Comparison of ENCODE assay signal across 9 cellular contexts in the genomic region with DNA sequence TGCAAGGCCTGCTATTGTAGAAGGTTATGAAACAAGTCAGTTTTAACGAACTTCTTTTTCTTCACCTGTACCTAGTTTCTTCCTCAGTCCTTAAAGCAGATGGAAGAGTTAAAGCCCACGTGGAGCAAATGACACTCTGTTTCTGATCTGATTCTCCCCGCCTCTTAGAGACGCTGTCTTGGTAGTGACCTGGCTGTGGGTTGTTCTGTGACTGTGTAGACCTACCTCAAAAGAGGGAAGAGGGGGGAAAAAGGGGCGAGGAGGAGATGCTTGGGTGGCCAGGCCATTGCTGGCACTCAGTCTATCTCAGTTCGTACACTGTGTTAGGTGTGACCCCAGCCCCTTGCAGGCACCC. TPM values are rescaled to one million over a fixed set of nuclear protein-coding genes. Genes with fewer than 3 reads are reported as not detected.
DNase-seq lines count a peak whose midpoint lies in the region; ATAC-seq and TF ChIP-seq lines count a peak whose summit lies in the region.
"Had no signal": no experiment of that assay in that cellular context is flagged by ENCODE, and none has a peak within 500 bp of the region (broad histone marks: within the 10 kb centered on the region; RNA-seq: fewer than 3 reads in every experiment).

No MANE protein-coding gene starts in this region.

- H3K27me3 ChIP-seq in HUES64 (ENCODE audit: insufficient read depth, low read length): peaks cover 42% of the 10 kb centered on the region

- peak overlapping the region; percentile 30 for H3K4me3 ChIP-seq in AG10803 (ENCODE audit: low read length)
- H3K4me3 ChIP-seq in HUES64 (ENCODE audit: low read length): peak overlapping the region; percentile 59
- peak overlapping the region; percentile 58 for H3K4me3 ChIP-seq in coronary artery

- H3K36me3 ChIP-seq in HUES64 (ENCODE audit: insufficient read depth, low read length): no peaks in the 10 kb centered on the region

- no peaks in the 10 kb centered on the region for H3K9me3 ChIP-seq in HUES64 (ENCODE audit: insufficient read depth, low read depth, low read length)

- TF ChIP-seq CTCF in AG10803 (conservative IDR thresholded peaks at IDR 0.05; ENCODE audit: low read length) (no peak), coronary artery (IDR thresholded peaks at IDR 0.05) (no peak), neural crest cell (conservative IDR thresholded peaks at IDR 0.05) (no peak)

- H3K27ac ChIP-seq in HUES64 (ENCODE audit: low read depth, low read length): no peak overlapping the region
- H3K27ac ChIP-seq in coronary artery: no peak overlapping the region

- no peak overlapping the region for H3K27ac Mint-ChIP-seq in neural crest cell (ENCODE audit: unreplicated experiment)
- H3K27ac Mint-ChIP-seq: activated T-helper 1 cell treated with anti-CD3 and anti-CD28 coated beads, Interleukin-12 subunit alpha, Interleukin-12 subunit beta, Interleukin-2, Interleukin-4 antibody, amounts not matched to agents 30 ng/mL and 10 ng/mL and 1 ng/mL, durations not matched to agents 14 hours and 24 hours and 36 hours had no signal

- peaks cover 24% of the 10 kb centered on the region for H3K4me1 Mint-ChIP-seq in neural crest cell

- no peaks in the 10 kb centered on the region for H3K36me3 Mint-ChIP-seq in neural crest cell (ENCODE audit: low read depth)

- DNase-seq in AG10803 (ENCODE audit: low read depth): no peak
- DNase-seq in coronary artery (ENCODE audit: low spot score): no peak
- DNase-seq in neural crest cell (ENCODE audit: low read depth, low spot score): no peak
- DNase-seq in DMS79 (lab: John Stamatoyannopoulos, UW): no peak
- DNase-seq in NCI-H510A (lab: John Stamatoyannopoulos, UW): no peak

- 41% methylated on average over 6 of the region's 6 CpGs for WGBS in HUES64

- peaks cover 2% of the 10 kb centered on the region for H3K9me3 Mint-ChIP-seq in neural crest cell
- H3K9me3 Mint-ChIP-seq: activated T-helper 1 cell treated with anti-CD3 and anti-CD28 coated beads, Interleukin-12 subunit alpha, Interleukin-12 subunit beta, Interleukin-2, Interleukin-4 antibody, amounts not matched to agents 30 ng/mL and 10 ng/mL and 1 ng/mL, durations not matched to agents 14 hours and 24 hours and 36 hours had no signal

- H3K4me1 ChIP-seq in HUES64 (ENCODE audit: insufficient read depth, low read length): peaks cover 6% of the 10 kb centered on the region

- ATAC-seq in HG02840 (IDR thresholded peaks at IDR 0.05; ENCODE audit: low FRiP score, unreplicated experiment) (no peak), GM21737 (IDR thresholded peaks at IDR 0.05; ENCODE audit: unreplicated experiment) (no peak)

- peaks cover 30% of the 10 kb centered on the region for H3K27me3 Mint-ChIP-seq in neural crest cell (ENCODE audit: low read depth)

- H3K9ac ChIP-seq in HUES64 (ENCODE audit: low read depth, low read length): no peak overlapping the region; the same call in 1 of the 2 replicates

- H3K4me3 Mint-ChIP-seq in neural crest cell: peak overlapping the region; percentile 55
- H3K4me3 Mint-ChIP-seq: activated T-helper 1 cell treated with anti-CD3 and anti-CD28 coated beads, Interleukin-12 subunit alpha, Interleukin-12 subunit beta, Interleukin-2, Interleukin-4 antibody, amounts not matched to agents 30 ng/mL and 10 ng/mL and 1 ng/mL, durations not matched to agents 14 hours and 24 hours and 36 hours had no signal

RNA-seq across cellular contexts. Expression of gene GFRA3, which starts 0.6 kb away (rescaled TPM):
- polyA plus RNA-seq in HUES64 (2013, experiment 1 of 2): 0.80 TPM
- polyA plus RNA-seq in HUES64 (2013, experiment 2 of 2): 0.70 TPM
- total RNA-seq in neural crest cell: 8.5 and 9.7 TPM in 2 replicates

RNA-seq across cellular contexts. Expression of gene CDC25C, which starts 57.8 kb away (rescaled TPM):
- 19.5 TPM for polyA plus RNA-seq in HUES64 (2013, experiment 1 of 2)
- polyA plus RNA-seq in HUES64 (2013, experiment 2 of 2): 22.8 TPM
- total RNA-seq in neural crest cell: 22.5 and 22.7 TPM in 2 replicates
